1 cellular context compared by ENCODE assay signal in genomic region chr10:68901106-68901927, GRCh38.
TF ChIP-seq lines count a peak whose summit lies in the region.

A gene with protein sequence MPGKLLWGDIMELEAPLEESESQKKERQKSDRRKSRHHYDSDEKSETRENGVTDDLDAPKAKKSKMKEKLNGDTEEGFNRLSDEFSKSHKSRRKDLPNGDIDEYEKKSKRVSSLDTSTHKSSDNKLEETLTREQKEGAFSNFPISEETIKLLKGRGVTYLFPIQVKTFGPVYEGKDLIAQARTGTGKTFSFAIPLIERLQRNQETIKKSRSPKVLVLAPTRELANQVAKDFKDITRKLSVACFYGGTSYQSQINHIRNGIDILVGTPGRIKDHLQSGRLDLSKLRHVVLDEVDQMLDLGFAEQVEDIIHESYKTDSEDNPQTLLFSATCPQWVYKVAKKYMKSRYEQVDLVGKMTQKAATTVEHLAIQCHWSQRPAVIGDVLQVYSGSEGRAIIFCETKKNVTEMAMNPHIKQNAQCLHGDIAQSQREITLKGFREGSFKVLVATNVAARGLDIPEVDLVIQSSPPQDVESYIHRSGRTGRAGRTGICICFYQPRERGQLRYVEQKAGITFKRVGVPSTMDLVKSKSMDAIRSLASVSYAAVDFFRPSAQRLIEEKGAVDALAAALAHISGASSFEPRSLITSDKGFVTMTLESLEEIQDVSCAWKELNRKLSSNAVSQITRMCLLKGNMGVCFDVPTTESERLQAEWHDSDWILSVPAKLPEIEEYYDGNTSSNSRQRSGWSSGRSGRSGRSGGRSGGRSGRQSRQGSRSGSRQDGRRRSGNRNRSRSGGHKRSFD (plus strand): TSS chr10:68901315. CDS start chr10:68901385, 70 bp downstream.

TF ChIP-seq in HepG2, 621 proteins besides CTCF, POLR2A, EP300 and RAD21 (continued from another document and continues in another):
- TF ChIP-seq ZNF234 (CRISPR knock-in tag; conservative IDR thresholded peaks at IDR 0.05) (0 out of 2 replicates have a peak, but pooled peaks have one; percentile 49), MXI1 (IDR thresholded peaks at IDR 0.05; ENCODE audit: borderline replicate concordance, low read depth, low read length) (peak; percentile 78; the same call in 1 of the 3 replicates), RFXANK (CRISPR knock-in tag; IDR thresholded peaks at IDR 0.05) (0 out of 2 replicates have a peak, but pooled peaks have one; percentile 48), ZBTB8A (CRISPR knock-in tag; IDR thresholded peaks at IDR 0.05; ENCODE audit: borderline replicate concordance, low read depth) (peak; percentile 90), RFXAP (CRISPR knock-in tag; IDR thresholded peaks at IDR 0.05; ENCODE audit: borderline replicate concordance) (peak; percentile 62; the same call in 1 of the 2 replicates), ZEB1 (IDR thresholded peaks at IDR 0.05; ENCODE audit: insufficient replicate concordance, low read depth) (no peak), TP53 (CRISPR knock-in tag; conservative IDR thresholded peaks at IDR 0.05) (no peak), ZSCAN12 (CRISPR knock-in tag; IDR thresholded peaks at IDR 0.05) (no peak), ZBTB38 (CRISPR knock-in tag; IDR thresholded peaks at IDR 0.05) (peak; percentile 39; the same call in 1 of the 2 replicates), CENPX (CRISPR knock-in tag; IDR thresholded peaks at IDR 0.05) (no peak), HMGXB3 (CRISPR knock-in tag; IDR thresholded peaks at IDR 0.05; ENCODE audit: borderline replicate concordance) (0 out of 2 replicates have a peak, but pooled peaks have one; percentile 4), CHD2 (IDR thresholded peaks at IDR 0.05; ENCODE audit: low read depth, low read length) (no peak), GRHL1 (CRISPR knock-in tag; conservative IDR thresholded peaks at IDR 0.05) (no peak), RARG (CRISPR knock-in tag; IDR thresholded peaks at IDR 0.05; ENCODE audit: low read depth) (peak; percentile 32; the same call in 1 of the 2 replicates), ZNF746 (CRISPR knock-in tag; IDR thresholded peaks at IDR 0.05) (peak; percentile 76; the same call in 1 of the 2 replicates), ZBTB7A (CRISPR knock-in tag; IDR thresholded peaks at IDR 0.05) (no peak), ZSCAN9 (CRISPR knock-in tag; IDR thresholded peaks at IDR 0.05; ENCODE audit: borderline replicate concordance) (no peak), ZNF724P (CRISPR knock-in tag; IDR thresholded peaks at IDR 0.05; ENCODE audit: borderline replicate concordance) (no peak), SKI (IDR thresholded peaks at IDR 0.05; ENCODE audit: partially characterized antibody) (no peak), TEAD2 (CRISPR knock-in tag; IDR thresholded peaks at IDR 0.05) (0 out of 2 replicates have a peak, but pooled peaks have one; percentile 26), ZFP37 (CRISPR knock-in tag; IDR thresholded peaks at IDR 0.05; ENCODE audit: borderline replicate concordance) (no peak), NCOA2 (CRISPR knock-in tag; IDR thresholded peaks at IDR 0.05) (no peak; the same call in 1 of the 2 replicates), ZSCAN22 (CRISPR knock-in tag; IDR thresholded peaks at IDR 0.05) (no peak), ZNF432 (CRISPR knock-in tag; IDR thresholded peaks at IDR 0.05; ENCODE audit: borderline replicate concordance) (no peak), ZSCAN21 (CRISPR knock-in tag; IDR thresholded peaks at IDR 0.05; ENCODE audit: borderline replicate concordance) (0 out of 2 replicates have a peak, but pooled peaks have one; percentile 46), POLR2AphosphoS5 (IDR thresholded peaks at IDR 0.05; ENCODE audit: low read depth, low read length) (peak; percentile 62; the same call in 1 of the 2 replicates), AKAP8 (CRISPR knock-in tag; IDR thresholded peaks at IDR 0.05) (0 out of 2 replicates have a peak, but pooled peaks have one; percentile 60), PTBP1 (IDR thresholded peaks at IDR 0.05; ENCODE audit: low read depth, low read length, poor library complexity, severe bottlenecking) (no peak), NFE2L2 (IDR thresholded peaks at IDR 0.05; ENCODE audit: low read length) (no peak), TFDP1 (CRISPR knock-in tag; IDR thresholded peaks at IDR 0.05; ENCODE audit: borderline replicate concordance) (no peak), ZNF660 (CRISPR knock-in tag; IDR thresholded peaks at IDR 0.05; ENCODE audit: borderline replicate concordance, low read depth) (no peak), GLI4 (CRISPR knock-in tag; IDR thresholded peaks at IDR 0.05; ENCODE audit: borderline replicate concordance) (no peak; the same call in 1 of the 2 replicates), GABPA (IDR thresholded peaks at IDR 0.05; ENCODE audit: low read depth, low read length) (peak; percentile 78), GABPA (CRISPR knock-in tag; IDR thresholded peaks at IDR 0.05; ENCODE audit: low read depth) (peak; percentile 94), ZNF136 (CRISPR knock-in tag; IDR thresholded peaks at IDR 0.05; ENCODE audit: low read depth) (no peak; the same call in 1 of the 2 replicates), ZNF775 (CRISPR knock-in tag; IDR thresholded peaks at IDR 0.05; ENCODE audit: borderline replicate concordance) (no peak), ZFY (CRISPR knock-in tag; IDR thresholded peaks at IDR 0.05) (peak; percentile 87), TEF (CRISPR knock-in tag; IDR thresholded peaks at IDR 0.05) (0 out of 2 replicates have a peak, but pooled peaks have one; percentile 23), REXO4 (CRISPR knock-in tag; IDR thresholded peaks at IDR 0.05; ENCODE audit: borderline replicate concordance) (no peak), ETS1 (CRISPR knock-in tag; IDR thresholded peaks at IDR 0.05) (0 out of 2 replicates have a peak, but pooled peaks have one; percentile 2), DBP (CRISPR knock-in tag; IDR thresholded peaks at IDR 0.05; ENCODE audit: not compliant biosample characterization) (no peak), ELF1 (CRISPR knock-in tag; IDR thresholded peaks at IDR 0.05) (peak; percentile 79)
- TF ChIP-seq, protein P1, sequence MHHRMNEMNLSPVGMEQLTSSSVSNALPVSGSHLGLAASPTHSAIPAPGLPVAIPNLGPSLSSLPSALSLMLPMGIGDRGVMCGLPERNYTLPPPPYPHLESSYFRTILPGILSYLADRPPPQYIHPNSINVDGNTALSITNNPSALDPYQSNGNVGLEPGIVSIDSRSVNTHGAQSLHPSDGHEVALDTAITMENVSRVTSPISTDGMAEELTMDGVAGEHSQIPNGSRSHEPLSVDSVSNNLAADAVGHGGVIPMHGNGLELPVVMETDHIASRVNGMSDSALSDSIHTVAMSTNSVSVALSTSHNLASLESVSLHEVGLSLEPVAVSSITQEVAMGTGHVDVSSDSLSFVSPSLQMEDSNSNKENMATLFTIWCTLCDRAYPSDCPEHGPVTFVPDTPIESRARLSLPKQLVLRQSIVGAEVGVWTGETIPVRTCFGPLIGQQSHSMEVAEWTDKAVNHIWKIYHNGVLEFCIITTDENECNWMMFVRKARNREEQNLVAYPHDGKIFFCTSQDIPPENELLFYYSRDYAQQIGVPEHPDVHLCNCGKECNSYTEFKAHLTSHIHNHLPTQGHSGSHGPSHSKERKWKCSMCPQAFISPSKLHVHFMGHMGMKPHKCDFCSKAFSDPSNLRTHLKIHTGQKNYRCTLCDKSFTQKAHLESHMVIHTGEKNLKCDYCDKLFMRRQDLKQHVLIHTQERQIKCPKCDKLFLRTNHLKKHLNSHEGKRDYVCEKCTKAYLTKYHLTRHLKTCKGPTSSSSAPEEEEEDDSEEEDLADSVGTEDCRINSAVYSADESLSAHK (CRISPR knock-in tag; IDR thresholded peaks at IDR 0.05; ENCODE audit: borderline replicate concordance), result no peak
- TF ChIP-seq, protein P2, sequence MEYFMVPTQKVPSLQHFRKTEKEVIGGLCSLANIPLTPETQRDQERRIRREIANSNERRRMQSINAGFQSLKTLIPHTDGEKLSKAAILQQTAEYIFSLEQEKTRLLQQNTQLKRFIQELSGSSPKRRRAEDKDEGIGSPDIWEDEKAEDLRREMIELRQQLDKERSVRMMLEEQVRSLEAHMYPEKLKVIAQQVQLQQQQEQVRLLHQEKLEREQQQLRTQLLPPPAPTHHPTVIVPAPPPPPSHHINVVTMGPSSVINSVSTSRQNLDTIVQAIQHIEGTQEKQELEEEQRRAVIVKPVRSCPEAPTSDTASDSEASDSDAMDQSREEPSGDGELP (IDR thresholded peaks at IDR 0.05; ENCODE audit: borderline replicate concordance, low read depth), result peak; percentile 52; the same call in 1 of the 2 replicates
- TF ChIP-seq, protein P3, sequence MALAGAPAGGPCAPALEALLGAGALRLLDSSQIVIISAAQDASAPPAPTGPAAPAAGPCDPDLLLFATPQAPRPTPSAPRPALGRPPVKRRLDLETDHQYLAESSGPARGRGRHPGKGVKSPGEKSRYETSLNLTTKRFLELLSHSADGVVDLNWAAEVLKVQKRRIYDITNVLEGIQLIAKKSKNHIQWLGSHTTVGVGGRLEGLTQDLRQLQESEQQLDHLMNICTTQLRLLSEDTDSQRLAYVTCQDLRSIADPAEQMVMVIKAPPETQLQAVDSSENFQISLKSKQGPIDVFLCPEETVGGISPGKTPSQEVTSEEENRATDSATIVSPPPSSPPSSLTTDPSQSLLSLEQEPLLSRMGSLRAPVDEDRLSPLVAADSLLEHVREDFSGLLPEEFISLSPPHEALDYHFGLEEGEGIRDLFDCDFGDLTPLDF (CRISPR knock-in tag; IDR thresholded peaks at IDR 0.05), result peak; percentile 73
